Comparison of ENCODE assay signal across 17 cellular contexts in genomic region chr1:56171670-56172069, GRCh38.
DNase-seq lines count a peak whose midpoint lies in the region; ATAC-seq, FAIRE-seq and TF ChIP-seq lines count a peak whose summit lies in the region.
"Had no signal": no experiment of that assay in that cellular context is flagged by ENCODE, and none has a peak within 500 bp of the region (broad histone marks: within the 10 kb centered on the region; RNA-seq: fewer than 3 reads in every experiment).

No MANE protein-coding gene starts in this region.

- FAIRE-seq in RCC 7860 (lab: Jason Lieb, UNC) (peak; percentile 86), pancreas (lab: Jason Lieb, UNC) (peak; percentile 37)
- FAIRE-seq: D721Med, G401.6, GM12891, GM19239, H54 had no signal

- H3K4me3 ChIP-seq in pancreas, result no peak overlapping the region
- H3K4me3 ChIP-seq: GM23338 had no signal

- no peak overlapping the region for H3K27ac ChIP-seq in pancreas
- H3K27ac ChIP-seq: C4-2B had no signal

- intact Hi-C loops in pancreas (cut with DNase I), result no loop called here
- intact Hi-C loops in head of caudate nucleus (cut with DNase I), result no loop called here

- H3K9me3 ChIP-seq in pancreas, result no peaks in the 10 kb centered on the region
- H3K9me3 ChIP-seq: Caco-2 had no signal

- no peaks in the 10 kb centered on the region for H3K36me3 ChIP-seq in pancreas

- H3K4me1 ChIP-seq in pancreas, result no peaks in the 10 kb centered on the region
- H3K4me1 ChIP-seq: Caco-2 had no signal

- ATAC-seq in pancreas, result no peak
- no peak for ATAC-seq in GM19324 (IDR thresholded peaks at IDR 0.05; ENCODE audit: low FRiP score, unreplicated experiment)
- ATAC-seq in HG02678 (IDR thresholded peaks at IDR 0.05; ENCODE audit: unreplicated experiment), result no peak
- ATAC-seq: GM23338 had no signal

- no peak for TF ChIP-seq CTCF in pancreas (IDR thresholded peaks at IDR 0.05)

- WGBS in pancreas, 2 donors, result 14 to 27% methylated on average over 1 of the region's 1 CpG

- H3K27me3 ChIP-seq in pancreas, result no peaks in the 10 kb centered on the region

- no peak for DNase-seq in RCC 7860 (ENCODE audit: low spot score)
- peak; percentile 26 for DNase-seq in kidney tubule cell (ENCODE audit: low spot score)
- no peak for DNase-seq in pancreas
- no peak for DNase-seq in head of caudate nucleus
- DNase-seq: AML-193; Caco-2; CD4-positive, alpha-beta T cell; HCEC 1CT had no signal
